9 cellular contexts compared by ENCODE assay signal in the genomic region with DNA sequence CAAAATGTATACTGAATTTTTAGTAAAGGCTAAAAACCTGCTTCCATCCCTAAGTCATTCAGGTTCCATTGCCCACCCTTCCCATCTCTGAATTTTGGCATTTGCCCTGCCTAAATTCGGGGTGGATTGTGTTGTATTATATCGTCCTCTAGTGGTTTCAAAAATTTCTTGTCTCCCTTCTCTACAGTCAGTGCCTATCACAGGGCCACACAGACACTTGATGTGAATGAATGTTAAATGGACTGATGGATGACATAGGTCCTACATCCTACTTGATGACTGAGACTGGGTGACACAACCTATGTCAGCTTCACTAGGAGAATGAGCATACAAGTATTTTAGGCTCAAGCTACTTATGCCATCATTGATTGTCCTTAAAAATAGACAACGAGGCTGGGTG. TPM values are rescaled to one million over a fixed set of nuclear protein-coding genes. Genes with fewer than 3 reads are reported as not detected.
DNase-seq lines count a peak whose midpoint lies in the region; ATAC-seq, FAIRE-seq and TF ChIP-seq lines count a peak whose summit lies in the region.
"Had no signal": no experiment of that assay in that cellular context is flagged by ENCODE, and none has a peak within 500 bp of the region (broad histone marks: within the 10 kb centered on the region; RNA-seq: fewer than 3 reads in every experiment).

No MANE protein-coding gene starts in this region.

- H2AK5ac ChIP-seq in mesenchymal stem cell (ENCODE audit: low read length, severe bottlenecking): no peak overlapping the region

- ATAC-seq in DND-41 (ENCODE audit: insufficient read depth, low read depth) (peak; percentile 48; the same call in 2 of the 3 replicates), GM21423 (IDR thresholded peaks at IDR 0.05; ENCODE audit: unreplicated experiment) (no peak)

- no peak overlapping the region for H3K4me3 ChIP-seq in DND-41 (ENCODE audit: low read depth in 1 of 2, low read length in 2 of 2)
- no peak overlapping the region for H3K4me3 ChIP-seq in KMS-11 (IDR thresholded peaks at IDR 0.05; ENCODE audit: insufficient read depth, low read depth, low read length)
- H3K4me3 ChIP-seq in astrocyte of the cerebellum (ENCODE audit: low read depth, low read length): no peak overlapping the region
- no peak overlapping the region for H3K4me3 ChIP-seq in mesenchymal stem cell (ENCODE audit: insufficient read depth in 1 of 2, low read depth in 1 of 2, low read length in 2 of 2)

- H3K4me2 ChIP-seq in DND-41 (ENCODE audit: insufficient read depth, low read length) (no peak overlapping the region), KMS-11 (no peak overlapping the region), mesenchymal stem cell (ENCODE audit: low read length, poor library complexity, severe bottlenecking) (no peak overlapping the region)

- in situ Hi-C loops in astrocyte of the cerebellum (cut with HindIII; ENCODE audit: low sequenced_read_pairs): no loop called here

- H3K79me1 ChIP-seq in mesenchymal stem cell (replicated peaks; ENCODE audit: low read length, poor library complexity, severe bottlenecking): no peaks in the 10 kb centered on the region

- H3K27me3 ChIP-seq in DND-41 (ENCODE audit: insufficient read depth, low read length, poor library complexity): no peaks in the 10 kb centered on the region
- H3K27me3 ChIP-seq in KMS-11 (ENCODE audit: insufficient read depth, low read depth): no peaks in the 10 kb centered on the region
- no peaks in the 10 kb centered on the region for H3K27me3 ChIP-seq in mesenchymal stem cell (ENCODE audit: control insufficient read depth in 1 of 2, insufficient read depth in 1 of 2, low read length in 2 of 2)

- no peak overlapping the region for H3K14ac ChIP-seq in mesenchymal stem cell (ENCODE audit: low read length in 2 of 2)

- no peak overlapping the region for H3K4ac ChIP-seq in mesenchymal stem cell (ENCODE audit: low read depth in 1 of 2, low read length in 2 of 2)

- TF ChIP-seq CTCF in DND-41 (IDR thresholded peaks at IDR 0.05; ENCODE audit: borderline replicate concordance, extremely low read depth, low read length, poor library complexity, severe bottlenecking) (peak; percentile 43), KMS-11 (conservative IDR thresholded peaks at IDR 0.05; ENCODE audit: low read depth, low read length) (peak; percentile 56), astrocyte of the cerebellum (IDR thresholded peaks at IDR 0.05; ENCODE audit: low read depth, low read length, missing control alignments) (peak; percentile 38)

- H2BK120ac ChIP-seq in mesenchymal stem cell (ENCODE audit: low read depth, low read length): no peak overlapping the region

- no peak overlapping the region for H2AFZ ChIP-seq in DND-41 (ENCODE audit: low read depth, low read length)
- H2AFZ ChIP-seq in KMS-11 (ENCODE audit: low read depth): 0 out of 2 replicates have a peak overlapping the region, but pooled peaks have one; percentile 3
- no peak overlapping the region for H2AFZ ChIP-seq in mesenchymal stem cell (ENCODE audit: low read depth, low read length)

- H3K27ac ChIP-seq in DND-41 (ENCODE audit: low read length) (no peak overlapping the region), KMS-11 (no peak overlapping the region), mesenchymal stem cell (ENCODE audit: low read length, poor library complexity, severe bottlenecking) (no peak overlapping the region)

- no peak overlapping the region for H2BK12ac ChIP-seq in mesenchymal stem cell (ENCODE audit: low read length in 2 of 2)

- WGBS in mesenchymal stem cell: 43% methylated on average over 3 of the region's 3 CpGs

- H2BK5ac ChIP-seq in mesenchymal stem cell (ENCODE audit: low read depth, low read length, poor library complexity, severe bottlenecking): no peak overlapping the region

- FAIRE-seq in RCC 7860 (lab: Jason Lieb, UNC): no peak

- no peak for DNase-seq in DND-41
- no peak for DNase-seq in astrocyte of the cerebellum (ENCODE audit: low read depth)
- peak; percentile 7 for DNase-seq in myocyte (ENCODE audit: low read depth)
- no peak for DNase-seq in mesenchymal stem cell
- no peak for DNase-seq in RCC 7860 (ENCODE audit: low spot score)
- DNase-seq in SHP77 treated with DMSO at 0.1 percent for 48 hours (lab: John Stamatoyannopoulos, UW): no peak
- DNase-seq: stimulated activated CD4-positive, alpha-beta T cell treated with anti-CD3 and anti-CD28 coated beads, Interleukin-15, amount 100 ng/mL, for 24 hours had no signal

- peaks cover 9% of the 10 kb centered on the region for H3K4me1 ChIP-seq in DND-41 (ENCODE audit: insufficient read depth, low read length)
- peaks cover 55% of the 10 kb centered on the region for H3K4me1 ChIP-seq in KMS-11 (ENCODE audit: low read depth, poor library complexity, severe bottlenecking)
- no peaks in the 10 kb centered on the region for H3K4me1 ChIP-seq in mesenchymal stem cell (ENCODE audit: control insufficient read depth, insufficient read depth, low read depth, low read length)

- no peak overlapping the region for H4K91ac ChIP-seq in mesenchymal stem cell (ENCODE audit: low read length)

- H3K9ac ChIP-seq in DND-41 (ENCODE audit: low read depth, low read length): no peak overlapping the region
- H3K9ac ChIP-seq in KMS-11: no peak overlapping the region
- no peak overlapping the region for H3K9ac ChIP-seq in mesenchymal stem cell (ENCODE audit: low read length)

- H3K36me3 ChIP-seq in DND-41 (ENCODE audit: insufficient read depth, low read length): no peaks in the 10 kb centered on the region
- H3K36me3 ChIP-seq in KMS-11 (ENCODE audit: insufficient read depth): no peaks in the 10 kb centered on the region
- H3K36me3 ChIP-seq in mesenchymal stem cell (ENCODE audit: control insufficient read depth in 1 of 2, insufficient read depth in 2 of 2, low read depth in 1 of 2, low read length in 2 of 2): no peaks in the 10 kb centered on the region

- no peak overlapping the region for H3K18ac ChIP-seq in mesenchymal stem cell (ENCODE audit: low read depth in 1 of 2, low read length in 2 of 2)

- H4K20me1 ChIP-seq in DND-41 (ENCODE audit: insufficient read depth, low read length): no peaks in the 10 kb centered on the region
- H4K20me1 ChIP-seq in KMS-11 (ENCODE audit: insufficient read depth): no peaks in the 10 kb centered on the region

- no peak overlapping the region for H3K23ac ChIP-seq in mesenchymal stem cell (ENCODE audit: low read length in 2 of 2)

- H3K9me3 ChIP-seq in DND-41 (ENCODE audit: insufficient read depth, low read length, severe bottlenecking): no peaks in the 10 kb centered on the region
- H3K9me3 ChIP-seq in mesenchymal stem cell (ENCODE audit: control insufficient read depth, low read length): no peaks in the 10 kb centered on the region

- no peak overlapping the region for H4K8ac ChIP-seq in mesenchymal stem cell (ENCODE audit: low read length)

- no peak overlapping the region for H2BK15ac ChIP-seq in mesenchymal stem cell (ENCODE audit: low read depth, poor library complexity, severe bottlenecking)

- H3K79me2 ChIP-seq in DND-41 (ENCODE audit: insufficient read depth, low read length) (no peaks in the 10 kb centered on the region), KMS-11 (ENCODE audit: insufficient read depth, low read depth) (no peaks in the 10 kb centered on the region)

RNA-seq across cellular contexts. Expression of a gene that starts 45.6 kb away (rescaled TPM):
- 57.2 and 69.3 TPM in 2 replicates for total RNA-seq in myocyte
- polyA plus RNA-seq in myocyte (2012): 30.0 TPM
- polyA plus RNA-seq in mesenchymal stem cell (2013, experiment 1 of 2): 37.6 TPM
- 44.7 TPM for polyA plus RNA-seq in mesenchymal stem cell (2013, experiment 2 of 2)
